9 cellular contexts compared by ENCODE assay signal in the genomic region with DNA sequence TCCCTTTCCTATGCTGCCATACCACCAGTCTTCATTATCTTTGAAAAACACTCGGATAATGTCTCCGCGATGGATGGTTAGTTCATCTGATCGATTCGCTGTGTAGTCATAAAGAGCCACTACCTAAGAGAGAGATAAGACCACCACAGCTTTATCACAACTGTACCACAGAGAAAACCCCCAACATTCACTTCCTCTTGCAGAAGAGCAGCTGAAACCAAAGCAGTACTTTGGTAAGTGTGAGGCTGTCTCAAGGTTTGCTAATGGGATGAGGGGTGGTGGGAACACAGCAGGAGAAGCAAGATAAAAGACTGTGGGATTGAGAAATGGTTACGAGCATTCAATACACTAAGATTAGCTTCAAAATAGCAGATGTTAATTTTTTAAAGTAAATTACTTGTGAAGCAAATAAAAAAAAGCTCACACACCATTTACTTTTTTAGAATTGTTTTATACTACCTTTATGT.
DNase-seq lines count a peak whose midpoint lies in the region; ATAC-seq, FAIRE-seq and TF ChIP-seq lines count a peak whose summit lies in the region.
"Had no signal": no experiment of that assay in that cellular context is flagged by ENCODE, and none has a peak within 500 bp of the region (broad histone marks: within the 10 kb centered on the region; RNA-seq: fewer than 3 reads in every experiment).

No MANE protein-coding gene starts in this region.

- intact Hi-C loops in K562 (cut with micrococcal nuclease), result loop anchor here (1.0 to 10.0 kb wide), 12 partner anchors 17 to 271 kb away; partner anchors contain the start of gene HBS1L
- intact Hi-C loops in sciatic nerve (cut with DNase I), result no loop called here
- intact Hi-C loops in prostate gland (cut with DNase I), result no loop called here
- intact Hi-C loops in body of pancreas (cut with DNase I), result no loop called here

- H3K4me3 ChIP-seq in K562 (no peak overlapping the region), prostate gland (no peak overlapping the region), body of pancreas (no peak overlapping the region)
- H3K4me3 ChIP-seq: skin epidermis had no signal

- H3K9me3 Mint-ChIP-seq in activated T-helper 17 cell treated with anti-CD3 and anti-CD28 coated beads, Interleukin-2, amount 50 U/mL, for 72 hours, result no peaks in the 10 kb centered on the region

- peak; percentile 100 for TF ChIP-seq EP300 in K562 (IDR thresholded peaks at IDR 0.05; ENCODE audit: low read length)

- in situ Hi-C loops in GM13976 (cut with MboI; ENCODE audit: low sequenced_read_pairs, unreplicated experiment), result no loop called here
- in situ Hi-C loops in K562 (cut with MboI), result no loop called here

- CTCF ChIA-PET in K562 (lab: Yijun Ruan, JAX; ENCODE audit: low intra/inter-chr PET ratio), result no interaction called here

- no peaks in the 10 kb centered on the region; the same call in 2 of the 3 replicates for H3K79me2 ChIP-seq in K562 (ENCODE audit: control insufficient read depth, insufficient read depth, low read length)

- POLR2A ChIA-PET in K562 (lab: Yijun Ruan, JAX), result interaction anchor here (0.6 to 1.6 kb wide), 12 partner anchors 10 to 186 kb away, joined by 3 to 7 read pairs (median 3); partner anchors contain the start of gene MYB

- no peak overlapping the region for H3K4me3 Mint-ChIP-seq in activated T-helper 17 cell treated with anti-CD3 and anti-CD28 coated beads, Interleukin-2, amount 50 U/mL, for 72 hours

- peak; percentile 99 for FAIRE-seq in K562 (lab: Jason Lieb, UNC)

- 1% methylated on average over 6 of the region's 6 CpGs for WGBS in K562 (ENCODE audit: insufficient coverage, low coverage, missing lambda C conversion rate)
- WGBS in prostate gland, result 84% methylated on average over 6 of the region's 6 CpGs
- 75 to 87% methylated on average over 6 of the region's 6 CpGs for WGBS in body of pancreas, 2 donors

- peaks cover 28 to 77% of the 10 kb centered on the region in 2 experiments for H3K4me1 ChIP-seq in K562 (replicated peaks in 1 of 2; ENCODE audit: control insufficient read depth in 2 of 2, insufficient read depth in 2 of 2, low read length in 2 of 2)
- no peaks in the 10 kb centered on the region for H3K4me1 ChIP-seq in prostate gland (replicated peaks)
- H3K4me1 ChIP-seq in body of pancreas, result no peaks in the 10 kb centered on the region

- peak; percentile 48 to 51; a peak in 3 of 4 replicates for TF ChIP-seq RAD21 in K562 (CRISPR knock-in tag; conservative IDR thresholded peaks at IDR 0.05 in 1 of 2, IDR thresholded peaks at IDR 0.05 in 1 of 2)

- peak; percentile 67 for DNase-seq in GM13976 (ENCODE audit: low spot score)
- DNase-seq in K562 (ENCODE audit: extremely low read depth in 1 of 4, low spot score in 3 of 4), result peak; percentile 82 to 97 (median 86)
- DNase-seq in sciatic nerve (ENCODE audit: low spot score), result no peak
- DNase-seq in prostate gland (ENCODE audit: low spot score), result no peak
- no peak for DNase-seq in body of pancreas

- H3K27ac Mint-ChIP-seq in activated T-helper 17 cell treated with anti-CD3 and anti-CD28 coated beads, Interleukin-2, amount 50 U/mL, for 72 hours, result no peak overlapping the region

- H3K27ac ChIP-seq in K562 (ENCODE audit: extremely low read depth, low read depth, low read length), result peak overlapping the region; percentile 91
- H3K27ac ChIP-seq in prostate gland, result peak overlapping the region in 1 of 2 donors; percentile 34
- no peak overlapping the region for H3K27ac ChIP-seq in body of pancreas

- peak overlapping the region; percentile 42 for H3K4me2 ChIP-seq in K562 (ENCODE audit: insufficient read depth, low read length)

- no peaks in the 10 kb centered on the region for H3K4me1 Mint-ChIP-seq in activated T-helper 17 cell treated with anti-CD3 and anti-CD28 coated beads, Interleukin-2, amount 50 U/mL, for 72 hours

- H3K36me3 ChIP-seq in K562 (ENCODE audit: control insufficient read depth, insufficient read depth, low read length) (peaks cover 13% of the 10 kb centered on the region; the same call in 2 of the 3 replicates), prostate gland (no peaks in the 10 kb centered on the region), body of pancreas (replicated peaks in 1 of 2; ENCODE audit: insufficient read depth in 1 of 2, low read depth in 2 of 2) (no peaks in the 10 kb centered on the region)

- no peaks in the 10 kb centered on the region for H3K9me1 ChIP-seq in K562 (ENCODE audit: control insufficient read depth, insufficient read depth, low read length)

- H2AFZ ChIP-seq in K562 (ENCODE audit: low read depth, low read length), result no peak overlapping the region

- no TSS peak for BruUV-seq in K562 (replicated peaks; lab: Mats Ljungman, UMichigan)

- ATAC-seq in GM21717 (IDR thresholded peaks at IDR 0.05; ENCODE audit: unreplicated experiment) (peak; percentile 96), HG03575 (IDR thresholded peaks at IDR 0.05; ENCODE audit: extremely low read depth, insufficient number of reproducible peaks, low FRiP score, unreplicated experiment) (peak; percentile 87), K562 (peak; percentile 78), sciatic nerve (no peak), body of pancreas (no peak)
- no peak for ATAC-seq in activated T-helper 17 cell treated with anti-CD3 and anti-CD28 coated beads, Interleukin-2, amount 50 U/mL, for 72 hours (replicated peaks)

- no peaks in the 10 kb centered on the region for H3K27me3 Mint-ChIP-seq in activated T-helper 17 cell treated with anti-CD3 and anti-CD28 coated beads, Interleukin-2, amount 50 U/mL, for 72 hours

- H3K9ac ChIP-seq in K562 (ENCODE audit: insufficient read depth in 1 of 2, low read depth in 2 of 2, low read length in 2 of 2), result peak overlapping the region in 1 of 2 experiments; percentile 70; a peak in 2 of 4 replicates

- no peaks in the 10 kb centered on the region for H4K20me1 ChIP-seq in K562 (replicated peaks; ENCODE audit: control insufficient read depth, insufficient read depth, low read length)

- no peak for TF ChIP-seq CTCF in GM13976 (IDR thresholded peaks at IDR 0.05; ENCODE audit: borderline replicate concordance, control extremely low read depth, extremely low read depth, insufficient read depth, missing control alignments)
- no peak; a peak in 1 of 6 replicates for TF ChIP-seq CTCF in K562 (IDR thresholded peaks at IDR 0.05 in 2 of 3, conservative IDR thresholded peaks at IDR 0.05 in 1 of 3; ENCODE audit: insufficient read depth in 2 of 3, low read depth in 1 of 3, low read length in 3 of 3)
- TF ChIP-seq CTCF in prostate gland (IDR thresholded peaks at IDR 0.05), result no peak
- TF ChIP-seq CTCF in body of pancreas (IDR thresholded peaks at IDR 0.05), result no peak

- H3K27me3 ChIP-seq in K562 (ENCODE audit: control insufficient read depth in 2 of 2, insufficient read depth in 2 of 2, low read length in 2 of 2) (no peaks in the 10 kb centered on the region), prostate gland (replicated peaks; ENCODE audit: insufficient read depth) (no peaks in the 10 kb centered on the region), body of pancreas (no peaks in the 10 kb centered on the region)

- H3K9me3 ChIP-seq in K562 (replicated peaks; ENCODE audit: control insufficient read depth, insufficient read depth, low read depth, low read length) (peaks cover 3% of the 10 kb centered on the region; the same call in 1 of the 2 replicates), prostate gland (no peaks in the 10 kb centered on the region), body of pancreas (no peaks in the 10 kb centered on the region)

- H3K36me3 Mint-ChIP-seq in activated T-helper 17 cell treated with anti-CD3 and anti-CD28 coated beads, Interleukin-2, amount 50 U/mL, for 72 hours (ENCODE audit: low read depth), result no peaks in the 10 kb centered on the region

- TF ChIP-seq POLR2A in K562 (conservative IDR thresholded peaks at IDR 0.05) (no peak), prostate gland (IDR thresholded peaks at IDR 0.05) (no peak), body of pancreas (IDR thresholded peaks at IDR 0.05) (no peak)

TF ChIP-seq in K562, 482 proteins besides CTCF, POLR2A, EP300 and RAD21 (continues in another document):
- TF ChIP-seq ZFX (CRISPR knock-in tag; IDR thresholded peaks at IDR 0.05), result no peak
- peak; percentile 96 for TF ChIP-seq CBFB (CRISPR knock-in tag; IDR thresholded peaks at IDR 0.05)
- peak; percentile 91 for TF ChIP-seq ZBTB2 (IDR thresholded peaks at IDR 0.05)

Comparison
In these comparisons a context has a peak if more than half of its experiments do, and no peak if none do; other contexts are left out.
1. DNase-seq: peak in GM13976 (single experiment) and K562 (4 of 4); none in sciatic nerve (single experiment), prostate gland (single experiment) and body of pancreas (0 of 4).
2. ATAC-seq: peak in GM21717 (single experiment), HG03575 (single experiment) and K562 (single experiment); none in sciatic nerve (single experiment), activated T-helper 17 cell treated with anti-CD3 and anti-CD28 coated beads, Interleukin-2, amount 50 U/mL, for 72 hours (single experiment) and body of pancreas (single experiment).